2 cellular contexts compared by ENCODE assay signal in genomic region chr16:29740630-29741015, GRCh38.
TF ChIP-seq lines count a peak whose summit lies in the region.

No MANE protein-coding gene starts in this region.

TF ChIP-seq in GM23338, 12 proteins besides CTCF, POLR2A, EP300 and RAD21:
- peak; percentile 9; the same call in 1 of the 2 replicates for TF ChIP-seq POLR2AphosphoS5 (IDR thresholded peaks at IDR 0.05; ENCODE audit: low read depth)

TF ChIP-seq in WTC11, 78 proteins besides CTCF, POLR2A, EP300 and RAD21:
- 0 out of 2 replicates have a peak, but pooled peaks have one; percentile 18 for TF ChIP-seq ZNF671 (CRISPR knock-in tag; IDR thresholded peaks at IDR 0.05)
